In genomic region chrX:143244593-143244992, GRCh38 we compare ENCODE assay signal across 1 cellular context.
TF ChIP-seq lines count a peak whose summit lies in the region.
"Not testable (repeated sequence)": the region's sequence is repeated elsewhere in the genome, so short reads cannot be mapped to it uniquely, and the experiment has no call there.

No MANE protein-coding gene starts in this region.

- not testable (repeated sequence) for TF ChIP-seq CTCF in HEK293 (tag by site-specific recombination; IDR thresholded peaks at IDR 0.05)

- not testable (repeated sequence) for H3K4me1 ChIP-seq in HEK293 (ENCODE audit: control insufficient read depth, insufficient read depth, low read length)

- POLR2A ChIA-PET in HEK293 (lab: Yijun Ruan, JAX) = not testable (repeated sequence)

- H3K36me3 ChIP-seq in HEK293 (ENCODE audit: control insufficient read depth in 2 of 2, insufficient read depth in 1 of 2, low read length in 2 of 2) = not testable (repeated sequence)

- not testable (repeated sequence) for H3K4me3 ChIP-seq in HEK293 (ENCODE audit: low read depth, low read length)

- H3K9me3 ChIP-seq in HEK293 (ENCODE audit: control insufficient read depth, insufficient read depth, low read depth, low read length) = not testable (repeated sequence)

- CTCF ChIA-PET in HEK293 (lab: Yijun Ruan, JAX) = not testable (repeated sequence)

- not testable (repeated sequence) for H3K27ac ChIP-seq in HEK293 (ENCODE audit: extremely low read depth, low read depth, low read length)

TF ChIP-seq in HEK293, 187 proteins besides CTCF, POLR2A, EP300 and RAD21:
- TF ChIP-seq SCRT2 (tag by site-specific recombination; IDR thresholded peaks at IDR 0.05) = peak; percentile 62; the same call in 1 of the 2 replicates
- TF ChIP-seq SCRT1 (tag by site-specific recombination; IDR thresholded peaks at IDR 0.05; ENCODE audit: borderline replicate concordance) = peak; percentile 79; the same call in 1 of the 2 replicates
